In the genomic region with DNA sequence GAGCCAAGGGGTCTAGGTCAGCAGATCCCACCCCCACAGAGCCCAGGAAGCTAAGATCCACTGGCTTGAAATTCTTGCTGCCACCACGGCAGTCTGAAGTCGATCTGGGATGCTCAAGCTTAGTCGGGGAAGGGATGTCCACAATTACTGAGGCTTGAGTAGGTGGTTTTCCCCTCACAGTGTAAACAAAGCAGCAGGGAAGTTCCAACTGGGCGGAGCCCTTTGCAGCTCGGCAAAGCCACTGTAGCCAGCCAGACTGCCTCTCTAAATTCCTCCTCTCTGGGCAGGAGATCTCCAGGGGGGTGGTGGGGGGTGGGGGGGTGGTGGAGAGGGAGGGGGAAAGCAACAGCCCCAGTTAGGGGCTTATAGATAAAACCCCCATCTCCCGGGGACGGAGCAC, we compare ENCODE assay signal across 8 cellular contexts.
A peak's percentile ranks its signal among the peaks of the same experiment; 100 is the strongest.
DNase-seq lines count a peak whose midpoint lies in the region; ATAC-seq and TF ChIP-seq lines count a peak whose summit lies in the region.
"Had no signal": no experiment of that assay in that cellular context is flagged by ENCODE, and none has a peak within 500 bp of the region (broad histone marks: within the 10 kb centered on the region; RNA-seq: fewer than 3 reads in every experiment).

No MANE protein-coding gene starts in this region.

- DNase-seq in M059J (ENCODE audit: low read depth), result peak; percentile 6
- DNase-seq in neural crest cell (ENCODE audit: low read depth, low spot score), result no peak
- DNase-seq in globus pallidus (ENCODE audit: low spot score), result no peak
- DNase-seq in activated CD8-positive, alpha-beta memory T cell treated with anti-CD3 and anti-CD28 coated beads, Interleukin-2, amount 50 U/mL, for 4 hours, result no peak
- DNase-seq in foreskin fibroblast, result no peak
- DNase-seq: NCI-H2107 had no signal

- peaks cover 3% of the 10 kb centered on the region for H3K9me3 Mint-ChIP-seq in neural crest cell

- no peak for TF ChIP-seq CTCF in neural crest cell (conservative IDR thresholded peaks at IDR 0.05)
- no peak for TF ChIP-seq CTCF in foreskin fibroblast (IDR thresholded peaks at IDR 0.05; ENCODE audit: low read depth, low read length)

- H3K27ac Mint-ChIP-seq in neural crest cell (ENCODE audit: unreplicated experiment), result peak overlapping the region; percentile 32

- ATAC-seq in GM18861 (IDR thresholded peaks at IDR 0.05; ENCODE audit: unreplicated experiment) (peak; percentile 99), HG02588 (IDR thresholded peaks at IDR 0.05; ENCODE audit: unreplicated experiment) (peak; percentile 97)

- H3K36me3 Mint-ChIP-seq in neural crest cell (ENCODE audit: low read depth), result peaks cover 3% of the 10 kb centered on the region

- no peak overlapping the region for H3K4me3 Mint-ChIP-seq in neural crest cell

- H3K27me3 Mint-ChIP-seq in neural crest cell (ENCODE audit: low read depth), result no peaks in the 10 kb centered on the region

- H3K4me1 Mint-ChIP-seq in neural crest cell, result no peaks in the 10 kb centered on the region

- no peak overlapping the region for H3K4me3 ChIP-seq in foreskin fibroblast (ENCODE audit: low read depth in 1 of 2, low read length in 2 of 2)
